In the genomic region with DNA sequence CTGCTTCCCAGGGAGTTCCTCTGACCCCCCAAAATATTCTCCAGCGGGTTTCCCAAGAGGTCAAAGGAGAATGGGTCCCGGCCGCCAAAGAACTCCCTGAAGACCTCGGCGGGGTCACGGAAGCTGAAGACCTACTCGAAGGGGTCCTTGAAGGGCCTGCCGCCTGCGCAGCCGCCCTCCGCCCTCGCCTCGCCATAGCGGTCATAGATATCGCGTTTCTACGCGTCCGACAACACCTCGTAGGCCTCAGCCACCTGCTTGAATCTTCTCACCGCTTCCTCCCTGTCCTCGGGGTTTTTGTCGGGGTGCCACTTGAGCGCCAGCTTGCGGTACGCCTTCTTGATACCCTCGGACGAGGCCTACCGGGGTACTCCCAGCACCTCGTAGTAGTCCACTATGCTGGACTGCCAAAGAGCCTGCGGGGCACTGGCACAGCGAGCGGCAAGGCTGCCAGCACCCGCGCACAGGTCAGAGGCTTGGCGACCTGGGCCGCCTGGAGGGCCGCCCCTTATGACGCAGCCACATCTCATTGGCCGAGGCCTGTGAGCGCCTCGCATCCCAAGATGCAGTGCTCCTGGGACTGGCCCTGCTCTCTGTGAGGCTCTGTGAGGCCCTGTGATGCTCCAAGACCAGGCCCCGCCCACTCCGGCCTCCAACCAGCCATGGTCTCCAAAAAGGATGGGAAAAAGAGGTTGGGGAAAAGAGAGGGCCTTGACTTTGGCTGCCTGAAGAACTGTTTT, we compare ENCODE assay signal across 23 cellular contexts. TPM values are rescaled to one million over a fixed set of nuclear protein-coding genes. Genes with fewer than 3 reads are reported as not detected.
"Had no signal": no experiment of that assay in that cellular context is flagged by ENCODE, and none has a peak within 500 bp of the region (broad histone marks: within the 10 kb centered on the region; RNA-seq: fewer than 3 reads in every experiment).

No MANE protein-coding gene starts in this region.

- H3K4me3 ChIP-seq: SJSA1, SK-N-MC had no signal

- FAIRE-seq: RCC 7860 had no signal

- H3K9ac ChIP-seq: KMS-11 had no signal

- DNase-seq: Kasumi-1, MM.1S, NCI-H1092 treated with DMSO at 0.1 percent for 48 hours, NCI-H1436, NCI-H187, NCI-H2029, NCI-H2081 treated with DMSO at 0.1 percent for 48 hours, NCI-H2171, NCI-H226, NCI-H446, NCI-H510A, NCI-H524 treated with DMSO at 0.1 percent for 48 hours, NCI-H69, NCI-H774, Right ventricle myocardium superior, RPMI8226, SIG-M5 had no signal

- H3K4me1 ChIP-seq: SJSA1 had no signal

- H3K36me3 ChIP-seq: SJSA1 had no signal

- H3K4me2 ChIP-seq: KMS-11 had no signal

- H3K27me3 ChIP-seq: SJSA1 had no signal

- H3K27ac ChIP-seq: HL-60, KMS-11, SJSA1, SK-N-MC had no signal

RNA-seq across cellular contexts. Expression of gene UGT1A1, which starts 5.0 kb away (rescaled TPM):
- total RNA-seq: M059J, Right ventricle myocardium superior, SJSA1 had no signal

RNA-seq across cellular contexts. Expression of gene MROH2A, which starts 23.1 kb away (rescaled TPM):
- total RNA-seq: M059J, Right ventricle myocardium superior, SJSA1 had no signal

RNA-seq across cellular contexts. Expression of gene UGT1A3, which starts 26.2 kb away (rescaled TPM):
- total RNA-seq: M059J, Right ventricle myocardium superior, SJSA1 had no signal

RNA-seq across cellular contexts. Expression of gene UGT1A4, which starts 36.5 kb away (rescaled TPM):
- total RNA-seq: M059J, Right ventricle myocardium superior, SJSA1 had no signal

RNA-seq across cellular contexts. Expression of gene UGT1A5, which starts 42.3 kb away (rescaled TPM):
- total RNA-seq: M059J, Right ventricle myocardium superior, SJSA1 had no signal
